In the genomic region with DNA sequence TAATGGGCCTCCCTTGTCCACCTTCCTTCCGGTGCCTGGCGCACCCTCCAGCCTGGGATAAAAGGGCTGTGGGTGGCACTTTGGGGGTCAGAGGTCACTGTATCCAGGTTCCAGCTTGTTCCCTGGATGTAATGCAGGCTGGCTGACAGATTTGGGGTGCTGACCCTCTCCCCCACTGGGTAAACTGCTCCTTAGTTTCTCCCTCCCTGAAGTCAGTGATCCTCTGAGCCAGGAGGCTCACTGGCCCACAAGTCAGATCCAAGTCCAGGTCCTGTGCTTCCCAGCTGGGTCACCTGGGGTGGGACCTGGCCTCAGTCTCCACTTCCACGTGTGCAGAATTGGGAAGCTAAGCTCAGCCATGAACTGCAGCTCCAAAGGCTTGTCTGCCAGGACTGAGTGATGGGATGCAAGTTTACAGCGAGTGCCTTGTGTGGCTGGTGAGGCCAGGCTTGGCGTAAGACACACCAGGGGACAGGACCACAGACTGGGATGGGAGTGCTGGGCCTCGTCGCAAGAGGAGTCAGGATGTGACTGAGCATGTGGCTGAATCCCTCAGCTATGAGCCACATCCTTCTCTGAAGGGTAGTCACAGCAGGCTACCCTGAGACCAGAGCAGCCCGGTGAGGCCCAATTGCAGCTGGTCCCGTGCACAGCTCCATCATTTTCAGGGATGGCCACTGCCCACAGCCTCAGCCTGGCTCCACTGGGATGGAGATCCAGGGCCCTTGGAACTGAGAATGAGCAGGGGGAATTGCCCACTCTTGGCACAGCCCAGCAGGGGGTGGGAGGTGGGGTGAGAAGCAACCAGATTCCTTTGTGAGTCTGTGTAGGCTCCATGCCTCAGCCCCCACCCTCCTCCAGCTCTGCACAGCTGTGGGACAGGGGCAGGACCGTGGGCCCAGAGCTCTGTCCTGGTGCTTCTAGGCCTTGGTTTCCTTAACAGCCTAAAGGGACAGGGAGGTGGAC, we compare ENCODE assay signal across 16 cellular contexts. TPM values are rescaled to one million over a fixed set of nuclear protein-coding genes. Genes with fewer than 3 reads are reported as not detected.
DNase-seq lines count a peak whose midpoint lies in the region; ATAC-seq, FAIRE-seq and TF ChIP-seq lines count a peak whose summit lies in the region.
"Had no signal": no experiment of that assay in that cellular context is flagged by ENCODE, and none has a peak within 500 bp of the region (broad histone marks: within the 10 kb centered on the region; RNA-seq: fewer than 3 reads in every experiment).

No MANE protein-coding gene starts in this region.

- FAIRE-seq in urothelium cell line (lab: Jason Lieb, UNC): peak; percentile 23

- H3K27ac ChIP-seq in left ventricle myocardium inferior (replicated peaks) (peak overlapping the region; percentile 82), cingulate gyrus (ENCODE audit: low read depth, low read length) (peak overlapping the region; percentile 4)
- H3K27ac ChIP-seq: SJCRH30 had no signal

- H3K4me3 ChIP-seq in left ventricle myocardium inferior: no peak overlapping the region
- H3K4me3 ChIP-seq: MG63, SJCRH30 had no signal

- H3K9me3 ChIP-seq in left ventricle myocardium inferior (replicated peaks): no peaks in the 10 kb centered on the region
- H3K9me3 ChIP-seq: MG63, SJCRH30 had no signal

- intact Hi-C loops in left ventricle myocardium inferior (cut with micrococcal nuclease): no loop called here
- intact Hi-C loops in left ventricle myocardium superior (cut with micrococcal nuclease): no loop called here

- H3K36me3 ChIP-seq in left ventricle myocardium inferior: peaks cover 41% of the 10 kb centered on the region
- H3K36me3 ChIP-seq: MG63 had no signal

- ATAC-seq in left ventricle myocardium superior: no peak

- peaks cover 45% of the 10 kb centered on the region for H3K4me1 ChIP-seq in left ventricle myocardium inferior
- H3K4me1 ChIP-seq: SJCRH30 had no signal

- H3K27me3 ChIP-seq in left ventricle myocardium inferior (ENCODE audit: low read depth): peaks cover 36% of the 10 kb centered on the region
- H3K27me3 ChIP-seq: MG63, SJCRH30 had no signal

- TF ChIP-seq CTCF in left ventricle myocardium inferior (IDR thresholded peaks at IDR 0.05; ENCODE audit: borderline replicate concordance): no peak

- DNase-seq in left ventricle myocardium inferior (no peak), left ventricle myocardium superior (no peak), MV-4-11 (lab: John Stamatoyannopoulos, UW) (peak; percentile 37), urothelium cell line (ENCODE audit: low spot score) (no peak), putamen (ENCODE audit: low spot score) (no peak), activated gamma-delta T cell (lab: John Stamatoyannopoulos, UW) (no peak), DMS79 (lab: John Stamatoyannopoulos, UW) (no peak)
- DNase-seq: activated CD4-positive, alpha-beta T cell treated with anti-CD3 and anti-CD28 coated beads, Interleukin-2, amount 50 U/mL, for 1 hour; C1 segment of cervical spinal cord; MG63; NCI-H510A; nucleus accumbens; SJCRH30 had no signal

RNA-seq across cellular contexts. Expression of a gene that starts 7.2 kb away (rescaled TPM):
- 2.2 TPM for total RNA-seq in left ventricle myocardium inferior
- total RNA-seq in left ventricle myocardium superior: 10.2 TPM
- total RNA-seq: glomerular endothelial cell, liver, SJCRH30 had no signal

RNA-seq across cellular contexts. Expression of a gene that starts 18.9 kb away (rescaled TPM):
- total RNA-seq in left ventricle myocardium inferior (0.55 TPM), left ventricle myocardium superior (1.6 TPM)
- total RNA-seq: glomerular endothelial cell had no signal

RNA-seq across cellular contexts. Expression of a gene that starts 39.2 kb away (rescaled TPM):
- 0.47 TPM for total RNA-seq in left ventricle myocardium inferior
- total RNA-seq in left ventricle myocardium superior: 0.52 TPM
